1 cellular context compared by ENCODE assay signal in the genomic region with DNA sequence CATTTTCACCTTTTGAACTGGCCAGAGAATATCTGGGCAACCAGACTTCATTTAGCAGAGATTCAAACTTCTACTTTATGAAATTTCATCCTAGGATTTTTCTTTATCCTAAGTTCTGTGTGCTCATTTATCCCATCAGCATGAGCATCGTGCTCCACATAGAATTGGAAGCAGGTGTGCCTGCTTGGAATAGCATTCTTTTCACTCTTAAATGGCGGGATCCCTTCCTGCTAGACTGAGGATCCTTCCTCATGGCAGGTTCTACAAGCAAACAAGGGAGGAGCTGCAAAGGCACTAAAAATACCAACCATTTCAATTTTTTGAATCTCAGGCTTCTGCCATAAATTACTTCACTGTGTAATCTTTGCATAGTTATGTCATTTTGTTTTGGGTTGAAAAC.
TF ChIP-seq lines count a peak whose summit lies in the region.

No MANE protein-coding gene starts in this region.

TF ChIP-seq in WTC11, 78 proteins besides CTCF, POLR2A, EP300 and RAD21 (continued from another document):
- no peak for TF ChIP-seq IRF2 (CRISPR knock-in tag; IDR thresholded peaks at IDR 0.05; ENCODE audit: borderline replicate concordance, low read depth)
- no peak for TF ChIP-seq SMAD3 (CRISPR knock-in tag; IDR thresholded peaks at IDR 0.05; ENCODE audit: borderline replicate concordance)
- TF ChIP-seq ZNF219 (CRISPR knock-in tag; IDR thresholded peaks at IDR 0.05; ENCODE audit: borderline replicate concordance): no peak
- TF ChIP-seq, protein P1, sequence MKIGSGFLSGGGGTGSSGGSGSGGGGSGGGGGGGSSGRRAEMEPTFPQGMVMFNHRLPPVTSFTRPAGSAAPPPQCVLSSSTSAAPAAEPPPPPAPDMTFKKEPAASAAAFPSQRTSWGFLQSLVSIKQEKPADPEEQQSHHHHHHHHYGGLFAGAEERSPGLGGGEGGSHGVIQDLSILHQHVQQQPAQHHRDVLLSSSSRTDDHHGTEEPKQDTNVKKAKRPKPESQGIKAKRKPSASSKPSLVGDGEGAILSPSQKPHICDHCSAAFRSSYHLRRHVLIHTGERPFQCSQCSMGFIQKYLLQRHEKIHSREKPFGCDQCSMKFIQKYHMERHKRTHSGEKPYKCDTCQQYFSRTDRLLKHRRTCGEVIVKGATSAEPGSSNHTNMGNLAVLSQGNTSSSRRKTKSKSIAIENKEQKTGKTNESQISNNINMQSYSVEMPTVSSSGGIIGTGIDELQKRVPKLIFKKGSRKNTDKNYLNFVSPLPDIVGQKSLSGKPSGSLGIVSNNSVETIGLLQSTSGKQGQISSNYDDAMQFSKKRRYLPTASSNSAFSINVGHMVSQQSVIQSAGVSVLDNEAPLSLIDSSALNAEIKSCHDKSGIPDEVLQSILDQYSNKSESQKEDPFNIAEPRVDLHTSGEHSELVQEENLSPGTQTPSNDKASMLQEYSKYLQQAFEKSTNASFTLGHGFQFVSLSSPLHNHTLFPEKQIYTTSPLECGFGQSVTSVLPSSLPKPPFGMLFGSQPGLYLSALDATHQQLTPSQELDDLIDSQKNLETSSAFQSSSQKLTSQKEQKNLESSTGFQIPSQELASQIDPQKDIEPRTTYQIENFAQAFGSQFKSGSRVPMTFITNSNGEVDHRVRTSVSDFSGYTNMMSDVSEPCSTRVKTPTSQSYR (CRISPR knock-in tag; IDR thresholded peaks at IDR 0.05): no peak
- no peak for TF ChIP-seq TEAD1 (CRISPR knock-in tag; IDR thresholded peaks at IDR 0.05)
- TF ChIP-seq TEAD4 (CRISPR knock-in tag; IDR thresholded peaks at IDR 0.05): no peak
